In genomic region chr12:132603240-132604107, GRCh38 we compare ENCODE assay signal across 18 cellular contexts. TPM values are rescaled to one million over a fixed set of nuclear protein-coding genes. Genes with fewer than 3 reads are reported as not detected.
DNase-seq lines count a peak whose midpoint lies in the region; FAIRE-seq and TF ChIP-seq lines count a peak whose summit lies in the region.
"Had no signal": no experiment of that assay in that cellular context is flagged by ENCODE, and none has a peak within 500 bp of the region (broad histone marks: within the 10 kb centered on the region; RNA-seq: fewer than 3 reads in every experiment).

No MANE protein-coding gene starts in this region.

- peaks cover 19% of the 10 kb centered on the region for H3K27me3 ChIP-seq in rectal smooth muscle tissue (ENCODE audit: control insufficient read depth, insufficient read depth, low read length)

- H3K36me3 ChIP-seq in kidney (ENCODE audit: control insufficient read depth in 1 of 2, insufficient read depth in 2 of 2, low read length in 2 of 2) (no peaks in the 10 kb centered on the region), rectal smooth muscle tissue (ENCODE audit: control insufficient read depth, insufficient read depth, low read length) (no peaks in the 10 kb centered on the region)

- H3K27ac ChIP-seq in kidney (ENCODE audit: low read depth in 2 of 2, low read length in 2 of 2): peak overlapping the region; percentile 72 to 86
- no peak overlapping the region for H3K27ac ChIP-seq in rectal smooth muscle tissue (ENCODE audit: low read depth, low read length)

- no peak for FAIRE-seq in kidney (lab: Jason Lieb, UNC)

- H3K9me3 ChIP-seq in kidney (ENCODE audit: control insufficient read depth in 1 of 2, low read length in 2 of 2): no peaks in the 10 kb centered on the region

- DNase-seq in stimulated activated naive CD4-positive, alpha-beta T cell (lab: John Stamatoyannopoulos, UW): peak in 4 of 6 experiments; percentile 21 to 80 (median 70)
- DNase-seq in stimulated activated naive CD4-positive, alpha-beta T cell treated with Interleukin-2 at 50 U/mL for 16 hours (lab: John Stamatoyannopoulos, UW): no peak
- DNase-seq in kidney (peak; percentile 87), HK-2 (ENCODE audit: unreplicated experiment) (no peak), NCI-H2196 treated with DMSO at 0.1 percent for 48 hours (lab: John Stamatoyannopoulos, UW; ENCODE audit: unreplicated experiment) (no peak), NCI-H1436 (lab: John Stamatoyannopoulos, UW) (no peak), midbrain (lab: John Stamatoyannopoulos, UW) (no peak)
- DNase-seq: activated naive CD8-positive, alpha-beta T cell treated with anti-CD3 and anti-CD28 coated beads, Interleukin-2, amount 10 ng/mL, durations not matched to agents 7 days and 5 days; activated T-cell treated with anti-CD3 and anti-CD28 coated beads for 4 hours; CD8-positive, alpha-beta T cell; NCI-H1105; stimulated activated CD4-positive, alpha-beta T cell treated with anti-CD3 and anti-CD28 coated beads, Interleukin-4, amount 100 ng/mL, for 24 hours; T-cell had no signal

- H3K4me3 ChIP-seq in kidney (ENCODE audit: low read length in 2 of 2): peak overlapping the region; percentile 19 to 46
- peak overlapping the region; percentile 27 for H3K4me3 ChIP-seq in rectal smooth muscle tissue (ENCODE audit: low read length)

- peaks cover 0 to 28% of the 10 kb centered on the region in 2 donors for H3K4me1 ChIP-seq in kidney (ENCODE audit: control insufficient read depth in 1 of 2, insufficient read depth in 1 of 2, low read depth in 1 of 2, low read length in 2 of 2)
- peaks cover 2% of the 10 kb centered on the region for H3K4me1 ChIP-seq in rectal smooth muscle tissue (ENCODE audit: control insufficient read depth, insufficient read depth, low read length)

- intact Hi-C loops in kidney (cut with DNase I): no loop called here

- peak overlapping the region in 1 of 2 donors; percentile 34 for H3K9ac ChIP-seq in kidney (ENCODE audit: low read length in 2 of 2)
- no peak overlapping the region for H3K9ac ChIP-seq in rectal smooth muscle tissue (ENCODE audit: low read length)

- no peak for TF ChIP-seq CTCF in kidney (IDR thresholded peaks at IDR 0.05; ENCODE audit: borderline replicate concordance, extremely low read depth, insufficient read depth)

RNA-seq across cellular contexts. Expression of gene LRCOL1, which starts 6.9 kb away (rescaled TPM):
- total RNA-seq in kidney: 1.8 TPM
- polyA plus RNA-seq in kidney (ENCODE audit: insufficient read depth, low read depth, low replicate concordance): 1.0 TPM
- total RNA-seq: A673; activated naive CD8-positive, alpha-beta T cell treated with anti-CD3 and anti-CD28 coated beads, Interleukin-2, amount 10 ng/mL, durations not matched to agents 7 days and 5 days; CD8-positive, alpha-beta T cell; NCI-H460; pulmonary artery endothelial cell; T-cell had no signal
- polyA plus RNA-seq: IgD-negative memory B cell had no signal

RNA-seq across cellular contexts. Expression of gene P2RX2, which starts 15.1 kb away (rescaled TPM):
- total RNA-seq in kidney: 0.19 TPM
- 0.37 TPM for polyA plus RNA-seq in kidney (ENCODE audit: insufficient read depth, low read depth, low replicate concordance)
- total RNA-seq: A673; activated naive CD8-positive, alpha-beta T cell treated with anti-CD3 and anti-CD28 coated beads, Interleukin-2, amount 10 ng/mL, durations not matched to agents 7 days and 5 days; CD8-positive, alpha-beta T cell; NCI-H460; pulmonary artery endothelial cell; T-cell had no signal
- polyA plus RNA-seq: IgD-negative memory B cell had no signal

Comparison
In these comparisons a context has a peak if more than half of its experiments do, and no peak if none do; other contexts are left out.
1. DNase-seq: peak in stimulated activated naive CD4-positive, alpha-beta T cell (4 of 6) and kidney (single experiment); none in stimulated activated naive CD4-positive, alpha-beta T cell treated with Interleukin-2 at 50 U/mL for 16 hours (single experiment), HK-2 (single experiment), NCI-H2196 treated with DMSO at 0.1 percent for 48 hours (single experiment), NCI-H1436 (single experiment) and midbrain (single experiment).